1 cellular context compared by ENCODE assay signal in the genomic region with DNA sequence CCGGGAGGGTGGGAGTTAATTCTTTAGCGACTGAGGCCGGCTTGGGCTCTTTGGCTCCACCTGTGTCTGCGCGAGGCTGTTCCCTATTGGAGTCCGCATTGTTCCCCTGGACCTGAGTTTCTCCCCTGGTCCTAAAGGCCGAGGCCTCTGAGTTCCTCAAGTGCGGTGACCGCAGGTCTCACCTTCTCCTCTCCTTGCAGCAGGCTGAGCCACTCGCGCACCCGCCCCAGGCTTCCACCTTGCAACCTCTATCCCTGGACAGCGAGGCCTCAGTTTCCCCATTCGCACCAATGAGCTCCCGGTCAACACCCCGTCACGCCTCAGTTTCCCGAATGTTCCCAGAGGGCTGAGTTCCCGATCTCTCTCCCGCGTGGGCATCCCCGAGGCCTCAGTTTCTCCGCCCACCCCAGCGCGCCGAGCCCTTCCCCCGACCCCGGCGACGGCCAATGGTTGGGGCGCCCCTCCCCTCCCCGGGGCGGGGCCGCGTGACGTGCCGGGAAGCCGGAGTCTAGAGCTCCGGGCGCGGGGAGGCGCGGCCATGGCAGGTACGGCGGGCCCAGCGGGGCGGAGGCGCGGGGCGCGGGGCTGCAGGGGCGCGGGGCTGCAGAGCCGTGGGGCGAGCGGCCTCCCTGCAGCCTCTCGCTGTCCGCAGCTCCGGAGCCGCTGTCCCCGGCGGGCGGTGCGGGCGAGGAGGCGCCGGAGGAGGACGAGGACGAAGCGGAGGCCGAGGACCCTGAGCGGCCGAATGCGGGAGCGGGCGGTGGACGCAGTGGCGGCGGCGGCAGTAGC.
TF ChIP-seq lines count a peak whose summit lies in the region.

A gene with protein sequence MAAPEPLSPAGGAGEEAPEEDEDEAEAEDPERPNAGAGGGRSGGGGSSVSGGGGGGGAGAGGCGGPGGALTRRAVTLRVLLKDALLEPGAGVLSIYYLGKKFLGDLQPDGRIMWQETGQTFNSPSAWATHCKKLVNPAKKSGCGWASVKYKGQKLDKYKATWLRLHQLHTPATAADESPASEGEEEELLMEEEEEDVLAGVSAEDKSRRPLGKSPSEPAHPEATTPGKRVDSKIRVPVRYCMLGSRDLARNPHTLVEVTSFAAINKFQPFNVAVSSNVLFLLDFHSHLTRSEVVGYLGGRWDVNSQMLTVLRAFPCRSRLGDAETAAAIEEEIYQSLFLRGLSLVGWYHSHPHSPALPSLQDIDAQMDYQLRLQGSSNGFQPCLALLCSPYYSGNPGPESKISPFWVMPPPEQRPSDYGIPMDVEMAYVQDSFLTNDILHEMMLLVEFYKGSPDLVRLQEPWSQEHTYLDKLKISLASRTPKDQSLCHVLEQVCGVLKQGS (plus strand): TSS at position 507 of the 789 bp plus-strand sequence. CDS start 32 bp downstream, at position 539.

TF ChIP-seq in GM12878, 131 proteins besides CTCF, POLR2A, EP300 and RAD21 (continued from another document):
- TF ChIP-seq SIN3A (IDR thresholded peaks at IDR 0.05; ENCODE audit: low read depth, low read length) (0 out of 2 replicates have a peak, but pooled peaks have one; percentile 51), RELB (IDR thresholded peaks at IDR 0.05; ENCODE audit: low read depth) (peak; percentile 82), POLR2AphosphoS5 (IDR thresholded peaks at IDR 0.05; ENCODE audit: low read length) (peak; percentile 66; the same call in 1 of the 2 replicates), TAF1 (IDR thresholded peaks at IDR 0.05; ENCODE audit: borderline replicate concordance, low read depth, low read length) (peak; percentile 37; the same call in 1 of the 2 replicates), JUNB (IDR thresholded peaks at IDR 0.05) (no peak), CHD2 (IDR thresholded peaks at IDR 0.05; ENCODE audit: borderline replicate concordance, low read depth, low read length) (no peak), MTA2 (IDR thresholded peaks at IDR 0.05; ENCODE audit: low read depth) (peak; percentile 54), CREM (IDR thresholded peaks at IDR 0.05; ENCODE audit: low read depth) (peak; percentile 63; the same call in 1 of the 2 replicates), IKZF1 (conservative IDR thresholded peaks at IDR 0.05) (0 out of 2 replicates have a peak, but pooled peaks have one; percentile 24), TCF12 (IDR thresholded peaks at IDR 0.05; ENCODE audit: low read depth, low read length) (peak; percentile 38; the same call in 1 of the 2 replicates), GATAD2B (conservative IDR thresholded peaks at IDR 0.05; ENCODE audit: low read depth) (peak; percentile 82), PAX5 (IDR thresholded peaks at IDR 0.05; ENCODE audit: borderline replicate concordance, low read depth, low read length) (peak; percentile 13; the same call in 1 of the 2 replicates), SMARCA5 (IDR thresholded peaks at IDR 0.05) (peak; percentile 94), CREB1 (IDR thresholded peaks at IDR 0.05; ENCODE audit: low read depth) (peak; percentile 85), YBX1 (IDR thresholded peaks at IDR 0.05) (no peak), RB1 (IDR thresholded peaks at IDR 0.05; ENCODE audit: borderline replicate concordance) (peak; percentile 67; the same call in 1 of the 2 replicates), BHLHE40 (IDR thresholded peaks at IDR 0.05; ENCODE audit: borderline replicate concordance in 1 of 2, low read depth in 2 of 2, low read length in 1 of 2) (peak; percentile 15 to 16; a peak in 2 of 4 replicates), MLLT1 (IDR thresholded peaks at IDR 0.05) (peak; percentile 20), LARP7 (IDR thresholded peaks at IDR 0.05) (peak; percentile 71), CHD1 (IDR thresholded peaks at IDR 0.05; ENCODE audit: low read depth, low read length) (peak; percentile 50; the same call in 1 of the 2 replicates), BMI1 (IDR thresholded peaks at IDR 0.05; ENCODE audit: borderline replicate concordance) (no peak), MEF2B (IDR thresholded peaks at IDR 0.05; ENCODE audit: partially characterized antibody, poor library complexity, severe bottlenecking) (peak; percentile 23), CBFB (IDR thresholded peaks at IDR 0.05; ENCODE audit: low read depth) (0 out of 2 replicates have a peak, but pooled peaks have one; percentile 37), RFX5 (IDR thresholded peaks at IDR 0.05; ENCODE audit: low read depth, low read length) (no peak), HCFC1 (IDR thresholded peaks at IDR 0.05; ENCODE audit: low read length) (0 out of 2 replicates have a peak, but pooled peaks have one; percentile 2), DPF2 (IDR thresholded peaks at IDR 0.05) (0 out of 2 replicates have a peak, but pooled peaks have one; percentile 47), HDGF (IDR thresholded peaks at IDR 0.05) (peak; percentile 72), IKZF2 (IDR thresholded peaks at IDR 0.05) (peak; percentile 63 to 71; a peak in 3 of 4 replicates), NFXL1 (IDR thresholded peaks at IDR 0.05; ENCODE audit: borderline replicate concordance) (no peak), SMC3 (IDR thresholded peaks at IDR 0.05; ENCODE audit: borderline replicate concordance, low read length) (peak; percentile 7; the same call in 1 of the 2 replicates), RUNX3 (IDR thresholded peaks at IDR 0.05; ENCODE audit: low read length) (peak; percentile 80), POU2F2 (IDR thresholded peaks at IDR 0.05; ENCODE audit: borderline replicate concordance, low read depth, low read length) (0 out of 3 replicates have a peak, but pooled peaks have one; percentile 21), ZNF274 (IDR thresholded peaks at IDR 0.05; ENCODE audit: insufficient read depth, insufficient read length) (no peak), SPI1 (IDR thresholded peaks at IDR 0.05; ENCODE audit: borderline replicate concordance, insufficient read depth, low read depth, low read length) (peak; percentile 17; the same call in 1 of the 2 replicates), ZNF207 (IDR thresholded peaks at IDR 0.05; ENCODE audit: borderline replicate concordance) (peak; percentile 85), FOXM1 (IDR thresholded peaks at IDR 0.05; ENCODE audit: low read depth, low read length) (no peak), TCF7 (IDR thresholded peaks at IDR 0.05; ENCODE audit: borderline replicate concordance) (no peak), YY1 (IDR thresholded peaks at IDR 0.05; ENCODE audit: low read depth, low read length) (peak; percentile 85), REST (IDR thresholded peaks at IDR 0.05; ENCODE audit: low read depth, low read length) (0 out of 2 replicates have a peak, but pooled peaks have one; percentile 15)
- TF ChIP-seq, protein P1, sequence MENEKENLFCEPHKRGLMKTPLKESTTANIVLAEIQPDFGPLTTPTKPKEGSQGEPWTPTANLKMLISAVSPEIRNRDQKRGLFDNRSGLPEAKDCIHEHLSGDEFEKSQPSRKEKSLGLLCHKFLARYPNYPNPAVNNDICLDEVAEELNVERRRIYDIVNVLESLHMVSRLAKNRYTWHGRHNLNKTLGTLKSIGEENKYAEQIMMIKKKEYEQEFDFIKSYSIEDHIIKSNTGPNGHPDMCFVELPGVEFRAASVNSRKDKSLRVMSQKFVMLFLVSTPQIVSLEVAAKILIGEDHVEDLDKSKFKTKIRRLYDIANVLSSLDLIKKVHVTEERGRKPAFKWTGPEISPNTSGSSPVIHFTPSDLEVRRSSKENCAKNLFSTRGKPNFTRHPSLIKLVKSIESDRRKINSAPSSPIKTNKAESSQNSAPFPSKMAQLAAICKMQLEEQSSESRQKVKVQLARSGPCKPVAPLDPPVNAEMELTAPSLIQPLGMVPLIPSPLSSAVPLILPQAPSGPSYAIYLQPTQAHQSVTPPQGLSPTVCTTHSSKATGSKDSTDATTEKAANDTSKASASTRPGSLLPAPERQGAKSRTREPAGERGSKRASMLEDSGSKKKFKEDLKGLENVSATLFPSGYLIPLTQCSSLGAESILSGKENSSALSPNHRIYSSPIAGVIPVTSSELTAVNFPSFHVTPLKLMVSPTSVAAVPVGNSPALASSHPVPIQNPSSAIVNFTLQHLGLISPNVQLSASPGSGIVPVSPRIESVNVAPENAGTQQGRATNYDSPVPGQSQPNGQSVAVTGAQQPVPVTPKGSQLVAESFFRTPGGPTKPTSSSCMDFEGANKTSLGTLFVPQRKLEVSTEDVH (IDR thresholded peaks at IDR 0.05; ENCODE audit: low read depth, partially characterized antibody): no peak
- TF ChIP-seq, protein P2, sequence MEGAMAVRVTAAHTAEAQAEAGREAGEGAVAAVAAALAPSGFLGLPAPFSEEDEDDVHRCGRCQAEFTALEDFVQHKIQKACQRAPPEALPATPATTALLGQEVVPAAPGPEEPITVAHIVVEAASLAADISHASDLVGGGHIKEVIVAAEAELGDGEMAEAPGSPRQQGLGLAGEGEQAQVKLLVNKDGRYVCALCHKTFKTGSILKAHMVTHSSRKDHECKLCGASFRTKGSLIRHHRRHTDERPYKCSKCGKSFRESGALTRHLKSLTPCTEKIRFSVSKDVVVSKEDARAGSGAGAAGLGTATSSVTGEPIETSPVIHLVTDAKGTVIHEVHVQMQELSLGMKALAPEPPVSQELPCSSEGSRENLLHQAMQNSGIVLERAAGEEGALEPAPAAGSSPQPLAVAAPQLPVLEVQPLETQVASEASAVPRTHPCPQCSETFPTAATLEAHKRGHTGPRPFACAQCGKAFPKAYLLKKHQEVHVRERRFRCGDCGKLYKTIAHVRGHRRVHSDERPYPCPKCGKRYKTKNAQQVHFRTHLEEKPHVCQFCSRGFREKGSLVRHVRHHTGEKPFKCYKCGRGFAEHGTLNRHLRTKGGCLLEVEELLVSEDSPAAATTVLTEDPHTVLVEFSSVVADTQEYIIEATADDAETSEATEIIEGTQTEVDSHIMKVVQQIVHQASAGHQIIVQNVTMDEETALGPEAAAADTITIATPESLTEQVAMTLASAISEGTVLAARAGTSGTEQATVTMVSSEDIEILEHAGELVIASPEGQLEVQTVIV (IDR thresholded peaks at IDR 0.05; ENCODE audit: borderline replicate concordance, partially characterized antibody): no peak
- TF ChIP-seq, protein P3, sequence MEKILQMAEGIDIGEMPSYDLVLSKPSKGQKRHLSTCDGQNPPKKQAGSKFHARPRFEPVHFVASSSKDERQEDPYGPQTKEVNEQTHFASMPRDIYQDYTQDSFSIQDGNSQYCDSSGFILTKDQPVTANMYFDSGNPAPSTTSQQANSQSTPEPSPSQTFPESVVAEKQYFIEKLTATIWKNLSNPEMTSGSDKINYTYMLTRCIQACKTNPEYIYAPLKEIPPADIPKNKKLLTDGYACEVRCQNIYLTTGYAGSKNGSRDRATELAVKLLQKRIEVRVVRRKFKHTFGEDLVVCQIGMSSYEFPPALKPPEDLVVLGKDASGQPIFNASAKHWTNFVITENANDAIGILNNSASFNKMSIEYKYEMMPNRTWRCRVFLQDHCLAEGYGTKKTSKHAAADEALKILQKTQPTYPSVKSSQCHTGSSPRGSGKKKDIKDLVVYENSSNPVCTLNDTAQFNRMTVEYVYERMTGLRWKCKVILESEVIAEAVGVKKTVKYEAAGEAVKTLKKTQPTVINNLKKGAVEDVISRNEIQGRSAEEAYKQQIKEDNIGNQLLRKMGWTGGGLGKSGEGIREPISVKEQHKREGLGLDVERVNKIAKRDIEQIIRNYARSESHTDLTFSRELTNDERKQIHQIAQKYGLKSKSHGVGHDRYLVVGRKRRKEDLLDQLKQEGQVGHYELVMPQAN (conservative IDR thresholded peaks at IDR 0.05): peak; percentile 72
- TF ChIP-seq, protein P4, sequence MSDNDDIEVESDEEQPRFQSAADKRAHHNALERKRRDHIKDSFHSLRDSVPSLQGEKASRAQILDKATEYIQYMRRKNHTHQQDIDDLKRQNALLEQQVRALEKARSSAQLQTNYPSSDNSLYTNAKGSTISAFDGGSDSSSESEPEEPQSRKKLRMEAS (IDR thresholded peaks at IDR 0.05; ENCODE audit: low read depth, low read length): peak; percentile 72
